In genomic region chr10:90871761-90872647, GRCh38 we compare ENCODE assay signal across 8 cellular contexts. TPM values are rescaled to one million over a fixed set of nuclear protein-coding genes. Genes with fewer than 3 reads are reported as not detected.
A peak's percentile ranks its signal among the peaks of the same experiment; 100 is the strongest.
DNase-seq lines count a peak whose midpoint lies in the region; ATAC-seq, FAIRE-seq and TF ChIP-seq lines count a peak whose summit lies in the region.

Gene RPP30, plus strand, starts transcription at chr10:90871974. Its CDS starts 13 bp downstream, at chr10:90871987.

- TF ChIP-seq CTCF in AG04450 (IDR thresholded peaks at IDR 0.05; ENCODE audit: low read depth, low read length), result no peak
- no peak for TF ChIP-seq CTCF in keratinocyte (optimal IDR thresholded peaks at IDR 0.05 in 1 of 3, IDR thresholded peaks at IDR 0.05 in 1 of 3, conservative IDR thresholded peaks at IDR 0.05 in 1 of 3; ENCODE audit: extremely low read depth in 1 of 3, insufficient read depth in 2 of 3, low read length in 3 of 3)

- H3K27me3 ChIP-seq in AG04450 (ENCODE audit: control insufficient read depth, insufficient read depth, low read length) (peaks cover 8% of the 10 kb centered on the region), keratinocyte (ENCODE audit: control insufficient read depth, extremely low read depth, insufficient read depth, low read length) (no peaks in the 10 kb centered on the region)

- dilution Hi-C loops in keratinocyte (cut with MboI; ENCODE audit: extremely low pct_ligation_motif_present, low sequenced_read_pairs), result no loop called here

- H3K4me3 ChIP-seq in AG04450 (ENCODE audit: low read depth, low read length), result peak within 1 kb of the TSS; percentile 97
- H3K4me3 ChIP-seq in keratinocyte (ENCODE audit: control insufficient read depth in 2 of 3, extremely low read depth in 1 of 3, insufficient read depth in 2 of 3, low read depth in 1 of 3, low read length in 3 of 3), result peak within 1 kb of the TSS; percentile 70 to 93 (median 86)

- H3K36me3 ChIP-seq in keratinocyte (ENCODE audit: control insufficient read depth in 2 of 2, extremely low read depth in 1 of 2, insufficient read depth in 2 of 2, low read length in 2 of 2), result peaks cover 0 to 3% of the 10 kb centered on the region in 2 experiments

- H3K79me2 ChIP-seq in keratinocyte (ENCODE audit: control insufficient read depth, insufficient read depth, low read length), result peaks cover 29% of the 10 kb centered on the region

- POLR2A ChIA-PET in AG04450 (lab: Yijun Ruan, JAX), result interaction anchor here (0.6 kb wide), 1 partner anchor 291 kb away, joined by 5 read pairs; no protein-coding TSS in a partner anchor

- H3K9me3 ChIP-seq in AG04450 (ENCODE audit: control insufficient read depth, insufficient read depth, low read length) (peaks cover 3% of the 10 kb centered on the region), keratinocyte (ENCODE audit: control insufficient read depth, low read depth, low read length) (no peaks in the 10 kb centered on the region)

- ATAC-seq in GM18873 (IDR thresholded peaks at IDR 0.05; ENCODE audit: low FRiP score, unreplicated experiment) (peak; percentile 97), HG03135 (IDR thresholded peaks at IDR 0.05; ENCODE audit: unreplicated experiment) (peak; percentile 96)

- H3K27ac ChIP-seq in AG04450 (ENCODE audit: low read depth, low read length) (peak within 1 kb of the TSS; percentile 12), keratinocyte (ENCODE audit: control insufficient read depth, insufficient read depth, low read length) (peak within 1 kb of the TSS; percentile 84)

- DNase-seq in AG04450 (ENCODE audit: low read depth, low spot score), result peak; percentile 34
- DNase-seq in NCI-H345 treated with DMSO at 0.1 percent for 48 hours (lab: John Stamatoyannopoulos, UW; ENCODE audit: unreplicated experiment), result peak; percentile 49
- peak; percentile 71 for DNase-seq in activated CD4-positive, alpha-beta T cell treated with anti-CD3 and anti-CD28 coated beads for 1 hour
- DNase-seq in cerebellum (ENCODE audit: low spot score), result peak; percentile 82
- peak; percentile 41 for DNase-seq in keratinocyte (ENCODE audit: low read depth, low spot score)
- DNase-seq in stimulated activated CD4-positive, alpha-beta T cell treated with anti-CD3 and anti-CD28 coated beads, Interleukin-15, amount 100 ng/mL, for 48 hours (ENCODE audit: low read depth in 2 of 2), result peak; percentile 73 to 77

- peak within 1 kb of the TSS; percentile 44 for H2AFZ ChIP-seq in keratinocyte (ENCODE audit: control insufficient read depth, low read length)

- peaks cover 11% of the 10 kb centered on the region for H3K4me1 ChIP-seq in keratinocyte (ENCODE audit: control insufficient read depth, extremely low read depth, insufficient read depth, low read length)

- peak within 1 kb of the TSS; percentile 87 for H3K9ac ChIP-seq in keratinocyte (ENCODE audit: control insufficient read depth, extremely low read depth, insufficient read depth, low read length)

- peak; percentile 58 for FAIRE-seq in keratinocyte (lab: Jason Lieb, UNC)

- H3K9me1 ChIP-seq in keratinocyte (ENCODE audit: control insufficient read depth, extremely low read depth, insufficient read depth, low read length), result no peaks in the 10 kb centered on the region

- no peaks in the 10 kb centered on the region for H4K20me1 ChIP-seq in keratinocyte (ENCODE audit: control insufficient read depth, extremely low read depth, insufficient read depth, low read length)

- peak within 1 kb of the TSS; percentile 54 for H3K4me2 ChIP-seq in keratinocyte (ENCODE audit: control insufficient read depth, extremely low read depth, insufficient read depth, low read depth, low read length)

- CTCF ChIA-PET in AG04450 (lab: Charles Lee), result interaction anchor here (0.9 to 4.2 kb wide), 10 partner anchors 8 to 126 kb away, joined by 4 to 32 read pairs (median 6); partner anchors contain the start of gene HTR7

RNA-seq across cellular contexts. Expression of gene RPP30, which starts in this region (rescaled TPM):
- 41.8 and 43.7 TPM in 2 replicates for polyA plus RNA-seq in AG04450 (2011; rRNA removed)
- polyA minus RNA-seq in AG04450 (2011; rRNA and poly(A)+ RNA removed), result 18.2 and 24.6 TPM in 2 replicates
- total RNA-seq in cerebellum, result 51.4 TPM
- polyA plus RNA-seq in keratinocyte, result 26.4 to 48.6 TPM (median 34.2 TPM) in 3 replicates
- polyA plus RNA-seq in keratinocyte (2011; ENCODE audit: low read depth), result 8.2 TPM
- 23.0 and 35.5 TPM in 2 replicates for polyA plus RNA-seq in keratinocyte (2011; cell fraction: cytosol; rRNA removed)
- 22.6 and 27.2 TPM in 2 replicates for polyA plus RNA-seq in keratinocyte (2011; cell fraction: nucleus; rRNA removed)
- polyA plus RNA-seq in keratinocyte (2012; ENCODE audit: low replicate concordance), result 39.2 and 41.6 TPM in 2 replicates
- 6.5 to 45.7 TPM (median 22.4 TPM) in 3 replicates for polyA minus RNA-seq in keratinocyte
- polyA minus RNA-seq in keratinocyte (2011; cell fraction: cytosol; rRNA and poly(A)+ RNA removed), result 20.9 TPM
- polyA minus RNA-seq in keratinocyte (2011; cell fraction: nucleus; rRNA and poly(A)+ RNA removed), result 14.4 and 20.7 TPM in 2 replicates

Comparison
In these comparisons a context has a peak if more than half of its experiments do, and no peak if none do; other contexts are left out.
1. Peak in every context shown above with its lines: DNase-seq, ATAC-seq, H3K4me3 ChIP-seq and H3K27ac ChIP-seq.